Comparison of ENCODE assay signal across 1 cellular context in the genomic region with DNA sequence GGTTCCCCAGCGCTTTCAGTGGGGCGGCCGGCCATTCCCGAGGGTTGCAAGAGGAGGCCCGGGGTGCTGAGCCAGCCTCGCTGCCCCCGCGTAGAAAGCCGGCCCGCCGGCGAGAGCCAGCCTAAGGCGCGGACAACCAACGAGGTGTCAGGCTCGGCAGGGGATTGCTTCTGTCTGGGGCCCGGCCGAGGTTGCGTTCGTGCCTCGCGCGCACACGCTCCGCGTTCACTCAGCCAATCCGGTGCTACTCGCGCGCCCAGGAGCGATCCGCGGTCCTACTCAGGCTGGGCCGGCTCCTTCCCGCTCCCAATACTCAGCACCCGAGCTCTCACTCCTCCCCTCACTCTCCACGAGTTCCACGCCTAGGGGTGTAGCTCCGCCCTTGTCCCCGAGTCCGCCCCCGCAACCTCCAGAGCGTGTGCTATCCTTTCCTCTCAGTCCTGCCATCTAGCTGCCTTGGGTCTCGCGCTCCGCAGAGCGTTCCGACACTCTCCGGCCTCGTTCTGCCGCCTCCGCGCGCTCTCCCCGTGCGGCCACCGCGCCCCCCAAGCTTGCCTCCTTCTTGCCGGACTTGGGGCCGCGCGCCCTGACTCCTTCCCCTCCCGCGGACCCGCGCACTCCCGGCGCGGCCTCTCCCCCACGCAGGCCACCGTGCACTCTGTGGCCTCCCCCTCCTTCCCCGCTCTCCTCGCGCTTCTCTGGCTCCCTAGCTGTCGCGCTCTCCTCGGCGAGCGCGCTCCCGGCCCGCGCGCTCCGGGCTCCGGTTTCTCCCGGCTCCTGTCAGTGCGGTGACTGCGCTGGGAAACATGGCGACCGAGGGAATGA.
A peak's percentile ranks its signal among the peaks of the same experiment; 100 is the strongest.
TF ChIP-seq lines count a peak whose summit lies in the region.

A gene (plus strand): TSS at position 426 of the 825 bp plus-strand sequence.

TF ChIP-seq in HepG2, 621 proteins besides CTCF, POLR2A, EP300 and RAD21 (continued from another document and continues in another):
- TF ChIP-seq, protein P1, sequence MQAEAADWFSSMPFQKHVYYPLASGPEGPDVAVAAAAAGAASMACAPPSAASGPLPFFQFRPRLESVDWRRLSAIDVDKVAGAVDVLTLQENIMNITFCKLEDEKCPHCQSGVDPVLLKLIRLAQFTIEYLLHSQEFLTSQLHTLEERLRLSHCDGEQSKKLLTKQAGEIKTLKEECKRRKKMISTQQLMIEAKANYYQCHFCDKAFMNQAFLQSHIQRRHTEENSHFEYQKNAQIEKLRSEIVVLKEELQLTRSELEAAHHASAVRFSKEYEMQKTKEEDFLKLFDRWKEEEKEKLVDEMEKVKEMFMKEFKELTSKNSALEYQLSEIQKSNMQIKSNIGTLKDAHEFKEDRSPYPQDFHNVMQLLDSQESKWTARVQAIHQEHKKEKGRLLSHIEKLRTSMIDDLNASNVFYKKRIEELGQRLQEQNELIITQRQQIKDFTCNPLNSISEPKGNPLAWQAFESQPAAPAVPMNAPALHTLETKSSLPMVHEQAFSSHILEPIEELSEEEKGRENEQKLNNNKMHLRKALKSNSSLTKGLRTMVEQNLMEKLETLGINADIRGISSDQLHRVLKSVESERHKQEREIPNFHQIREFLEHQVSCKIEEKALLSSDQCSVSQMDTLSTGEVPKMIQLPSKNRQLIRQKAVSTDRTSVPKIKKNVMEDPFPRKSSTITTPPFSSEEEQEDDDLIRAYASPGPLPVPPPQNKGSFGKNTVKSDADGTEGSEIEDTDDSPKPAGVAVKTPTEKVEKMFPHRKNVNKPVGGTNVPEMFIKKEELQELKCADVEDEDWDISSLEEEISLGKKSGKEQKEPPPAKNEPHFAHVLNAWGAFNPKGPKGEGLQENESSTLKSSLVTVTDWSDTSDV (CRISPR knock-in tag; IDR thresholded peaks at IDR 0.05) = no peak
- TF ChIP-seq TBL1XR1 (IDR thresholded peaks at IDR 0.05; ENCODE audit: borderline replicate concordance, low read length, partially characterized antibody) = no peak
- TF ChIP-seq, protein P2, sequence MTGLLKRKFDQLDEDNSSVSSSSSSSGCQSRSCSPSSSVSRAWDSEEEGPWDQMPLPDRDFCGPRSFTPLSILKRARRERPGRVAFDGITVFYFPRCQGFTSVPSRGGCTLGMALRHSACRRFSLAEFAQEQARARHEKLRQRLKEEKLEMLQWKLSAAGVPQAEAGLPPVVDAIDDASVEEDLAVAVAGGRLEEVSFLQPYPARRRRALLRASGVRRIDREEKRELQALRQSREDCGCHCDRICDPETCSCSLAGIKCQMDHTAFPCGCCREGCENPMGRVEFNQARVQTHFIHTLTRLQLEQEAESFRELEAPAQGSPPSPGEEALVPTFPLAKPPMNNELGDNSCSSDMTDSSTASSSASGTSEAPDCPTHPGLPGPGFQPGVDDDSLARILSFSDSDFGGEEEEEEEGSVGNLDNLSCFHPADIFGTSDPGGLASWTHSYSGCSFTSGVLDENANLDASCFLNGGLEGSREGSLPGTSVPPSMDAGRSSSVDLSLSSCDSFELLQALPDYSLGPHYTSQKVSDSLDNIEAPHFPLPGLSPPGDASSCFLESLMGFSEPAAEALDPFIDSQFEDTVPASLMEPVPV (CRISPR knock-in tag; IDR thresholded peaks at IDR 0.05) = peak; percentile 76
- TF ChIP-seq ZNF274 (CRISPR knock-in tag; IDR thresholded peaks at IDR 0.05) = 0 out of 2 replicates have a peak, but pooled peaks have one; percentile 12
- no peak for TF ChIP-seq SNRNP70 (IDR thresholded peaks at IDR 0.05; ENCODE audit: low read depth, low read length)
- TF ChIP-seq, protein P3, sequence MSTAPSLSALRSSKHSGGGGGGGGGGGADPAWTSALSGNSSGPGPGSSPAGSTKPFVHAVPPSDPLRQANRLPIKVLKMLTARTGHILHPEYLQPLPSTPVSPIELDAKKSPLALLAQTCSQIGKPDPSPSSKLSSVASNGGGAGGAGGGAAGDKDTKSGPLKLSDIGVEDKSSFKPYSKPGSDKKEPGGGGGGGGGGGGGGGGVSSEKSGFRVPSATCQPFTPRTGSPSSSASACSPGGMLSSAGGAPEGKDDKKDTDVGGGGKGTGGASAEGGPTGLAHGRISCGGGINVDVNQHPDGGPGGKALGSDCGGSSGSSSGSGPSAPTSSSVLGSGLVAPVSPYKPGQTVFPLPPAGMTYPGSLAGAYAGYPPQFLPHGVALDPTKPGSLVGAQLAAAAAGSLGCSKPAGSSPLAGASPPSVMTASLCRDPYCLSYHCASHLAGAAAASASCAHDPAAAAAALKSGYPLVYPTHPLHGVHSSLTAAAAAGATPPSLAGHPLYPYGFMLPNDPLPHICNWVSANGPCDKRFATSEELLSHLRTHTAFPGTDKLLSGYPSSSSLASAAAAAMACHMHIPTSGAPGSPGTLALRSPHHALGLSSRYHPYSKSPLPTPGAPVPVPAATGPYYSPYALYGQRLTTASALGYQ (CRISPR knock-in tag; IDR thresholded peaks at IDR 0.05) = 0 out of 2 replicates have a peak, but pooled peaks have one; percentile 16
- TF ChIP-seq, protein P4, sequence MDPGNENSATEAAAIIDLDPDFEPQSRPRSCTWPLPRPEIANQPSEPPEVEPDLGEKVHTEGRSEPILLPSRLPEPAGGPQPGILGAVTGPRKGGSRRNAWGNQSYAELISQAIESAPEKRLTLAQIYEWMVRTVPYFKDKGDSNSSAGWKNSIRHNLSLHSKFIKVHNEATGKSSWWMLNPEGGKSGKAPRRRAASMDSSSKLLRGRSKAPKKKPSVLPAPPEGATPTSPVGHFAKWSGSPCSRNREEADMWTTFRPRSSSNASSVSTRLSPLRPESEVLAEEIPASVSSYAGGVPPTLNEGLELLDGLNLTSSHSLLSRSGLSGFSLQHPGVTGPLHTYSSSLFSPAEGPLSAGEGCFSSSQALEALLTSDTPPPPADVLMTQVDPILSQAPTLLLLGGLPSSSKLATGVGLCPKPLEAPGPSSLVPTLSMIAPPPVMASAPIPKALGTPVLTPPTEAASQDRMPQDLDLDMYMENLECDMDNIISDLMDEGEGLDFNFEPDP (CRISPR knock-in tag; conservative IDR thresholded peaks at IDR 0.05) = peak; percentile 88; the same call in 1 of the 2 replicates
- TF ChIP-seq, protein P5, sequence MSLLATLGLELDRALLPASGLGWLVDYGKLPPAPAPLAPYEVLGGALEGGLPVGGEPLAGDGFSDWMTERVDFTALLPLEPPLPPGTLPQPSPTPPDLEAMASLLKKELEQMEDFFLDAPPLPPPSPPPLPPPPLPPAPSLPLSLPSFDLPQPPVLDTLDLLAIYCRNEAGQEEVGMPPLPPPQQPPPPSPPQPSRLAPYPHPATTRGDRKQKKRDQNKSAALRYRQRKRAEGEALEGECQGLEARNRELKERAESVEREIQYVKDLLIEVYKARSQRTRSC (CRISPR knock-in tag; IDR thresholded peaks at IDR 0.05; ENCODE audit: low read depth) = no peak
- TF ChIP-seq ELF1 (CRISPR knock-in tag; IDR thresholded peaks at IDR 0.05) = peak; percentile 57; the same call in 1 of the 2 replicates
- TF ChIP-seq PHB2 (IDR thresholded peaks at IDR 0.05; ENCODE audit: partially characterized antibody) = no peak
- no peak; the same call in 1 of the 2 replicates for TF ChIP-seq MIXL1 (CRISPR knock-in tag; IDR thresholded peaks at IDR 0.05)
- no peak; the same call in none of the 2 replicates for TF ChIP-seq PITX1 (CRISPR knock-in tag; IDR thresholded peaks at IDR 0.05)
- TF ChIP-seq ZNF777 (CRISPR knock-in tag; IDR thresholded peaks at IDR 0.05) = peak; percentile 38
- no peak for TF ChIP-seq PLRG1 (conservative IDR thresholded peaks at IDR 0.05)
- no peak for TF ChIP-seq ZNF660 (CRISPR knock-in tag; IDR thresholded peaks at IDR 0.05; ENCODE audit: borderline replicate concordance, low read depth)
- no peak for TF ChIP-seq ZNF572 (CRISPR knock-in tag; IDR thresholded peaks at IDR 0.05)
- TF ChIP-seq, protein P6, sequence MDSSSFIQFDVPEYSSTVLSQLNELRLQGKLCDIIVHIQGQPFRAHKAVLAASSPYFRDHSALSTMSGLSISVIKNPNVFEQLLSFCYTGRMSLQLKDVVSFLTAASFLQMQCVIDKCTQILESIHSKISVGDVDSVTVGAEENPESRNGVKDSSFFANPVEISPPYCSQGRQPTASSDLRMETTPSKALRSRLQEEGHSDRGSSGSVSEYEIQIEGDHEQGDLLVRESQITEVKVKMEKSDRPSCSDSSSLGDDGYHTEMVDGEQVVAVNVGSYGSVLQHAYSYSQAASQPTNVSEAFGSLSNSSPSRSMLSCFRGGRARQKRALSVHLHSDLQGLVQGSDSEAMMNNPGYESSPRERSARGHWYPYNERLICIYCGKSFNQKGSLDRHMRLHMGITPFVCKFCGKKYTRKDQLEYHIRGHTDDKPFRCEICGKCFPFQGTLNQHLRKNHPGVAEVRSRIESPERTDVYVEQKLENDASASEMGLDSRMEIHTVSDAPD (CRISPR knock-in tag; IDR thresholded peaks at IDR 0.05) = peak; percentile 76; the same call in 1 of the 2 replicates
- TF ChIP-seq MED8 (CRISPR knock-in tag; IDR thresholded peaks at IDR 0.05; ENCODE audit: insufficient replicate concordance) = no peak
- TF ChIP-seq GABPA (IDR thresholded peaks at IDR 0.05; ENCODE audit: low read depth, low read length) = no peak
- no peak; the same call in 1 of the 2 replicates for TF ChIP-seq GABPA (CRISPR knock-in tag; IDR thresholded peaks at IDR 0.05; ENCODE audit: low read depth)
- TF ChIP-seq, protein P7, sequence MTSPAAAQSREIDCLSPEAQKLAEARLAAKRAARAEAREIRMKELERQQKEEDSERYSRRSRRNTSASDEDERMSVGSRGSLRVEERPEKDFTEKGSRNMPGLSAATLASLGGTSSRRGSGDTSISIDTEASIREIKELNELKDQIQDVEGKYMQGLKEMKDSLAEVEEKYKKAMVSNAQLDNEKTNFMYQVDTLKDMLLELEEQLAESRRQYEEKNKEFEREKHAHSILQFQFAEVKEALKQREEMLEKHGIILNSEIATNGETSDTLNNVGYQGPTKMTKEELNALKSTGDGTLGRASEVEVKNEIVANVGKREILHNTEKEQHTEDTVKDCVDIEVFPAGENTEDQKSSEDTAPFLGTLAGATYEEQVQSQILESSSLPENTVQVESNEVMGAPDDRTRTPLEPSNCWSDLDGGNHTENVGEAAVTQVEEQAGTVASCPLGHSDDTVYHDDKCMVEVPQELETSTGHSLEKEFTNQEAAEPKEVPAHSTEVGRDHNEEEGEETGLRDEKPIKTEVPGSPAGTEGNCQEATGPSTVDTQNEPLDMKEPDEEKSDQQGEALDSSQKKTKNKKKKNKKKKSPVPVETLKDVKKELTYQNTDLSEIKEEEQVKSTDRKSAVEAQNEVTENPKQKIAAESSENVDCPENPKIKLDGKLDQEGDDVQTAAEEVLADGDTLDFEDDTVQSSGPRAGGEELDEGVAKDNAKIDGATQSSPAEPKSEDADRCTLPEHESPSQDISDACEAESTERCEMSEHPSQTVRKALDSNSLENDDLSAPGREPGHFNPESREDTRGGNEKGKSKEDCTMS (CRISPR knock-in tag; conservative IDR thresholded peaks at IDR 0.05) = no peak
- TF ChIP-seq, protein P8, sequence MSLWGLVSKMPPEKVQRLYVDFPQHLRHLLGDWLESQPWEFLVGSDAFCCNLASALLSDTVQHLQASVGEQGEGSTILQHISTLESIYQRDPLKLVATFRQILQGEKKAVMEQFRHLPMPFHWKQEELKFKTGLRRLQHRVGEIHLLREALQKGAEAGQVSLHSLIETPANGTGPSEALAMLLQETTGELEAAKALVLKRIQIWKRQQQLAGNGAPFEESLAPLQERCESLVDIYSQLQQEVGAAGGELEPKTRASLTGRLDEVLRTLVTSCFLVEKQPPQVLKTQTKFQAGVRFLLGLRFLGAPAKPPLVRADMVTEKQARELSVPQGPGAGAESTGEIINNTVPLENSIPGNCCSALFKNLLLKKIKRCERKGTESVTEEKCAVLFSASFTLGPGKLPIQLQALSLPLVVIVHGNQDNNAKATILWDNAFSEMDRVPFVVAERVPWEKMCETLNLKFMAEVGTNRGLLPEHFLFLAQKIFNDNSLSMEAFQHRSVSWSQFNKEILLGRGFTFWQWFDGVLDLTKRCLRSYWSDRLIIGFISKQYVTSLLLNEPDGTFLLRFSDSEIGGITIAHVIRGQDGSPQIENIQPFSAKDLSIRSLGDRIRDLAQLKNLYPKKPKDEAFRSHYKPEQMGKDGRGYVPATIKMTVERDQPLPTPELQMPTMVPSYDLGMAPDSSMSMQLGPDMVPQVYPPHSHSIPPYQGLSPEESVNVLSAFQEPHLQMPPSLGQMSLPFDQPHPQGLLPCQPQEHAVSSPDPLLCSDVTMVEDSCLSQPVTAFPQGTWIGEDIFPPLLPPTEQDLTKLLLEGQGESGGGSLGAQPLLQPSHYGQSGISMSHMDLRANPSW (CRISPR knock-in tag; IDR thresholded peaks at IDR 0.05; ENCODE audit: borderline replicate concordance) = peak; percentile 91; the same call in 1 of the 2 replicates
- TF ChIP-seq, protein P9, sequence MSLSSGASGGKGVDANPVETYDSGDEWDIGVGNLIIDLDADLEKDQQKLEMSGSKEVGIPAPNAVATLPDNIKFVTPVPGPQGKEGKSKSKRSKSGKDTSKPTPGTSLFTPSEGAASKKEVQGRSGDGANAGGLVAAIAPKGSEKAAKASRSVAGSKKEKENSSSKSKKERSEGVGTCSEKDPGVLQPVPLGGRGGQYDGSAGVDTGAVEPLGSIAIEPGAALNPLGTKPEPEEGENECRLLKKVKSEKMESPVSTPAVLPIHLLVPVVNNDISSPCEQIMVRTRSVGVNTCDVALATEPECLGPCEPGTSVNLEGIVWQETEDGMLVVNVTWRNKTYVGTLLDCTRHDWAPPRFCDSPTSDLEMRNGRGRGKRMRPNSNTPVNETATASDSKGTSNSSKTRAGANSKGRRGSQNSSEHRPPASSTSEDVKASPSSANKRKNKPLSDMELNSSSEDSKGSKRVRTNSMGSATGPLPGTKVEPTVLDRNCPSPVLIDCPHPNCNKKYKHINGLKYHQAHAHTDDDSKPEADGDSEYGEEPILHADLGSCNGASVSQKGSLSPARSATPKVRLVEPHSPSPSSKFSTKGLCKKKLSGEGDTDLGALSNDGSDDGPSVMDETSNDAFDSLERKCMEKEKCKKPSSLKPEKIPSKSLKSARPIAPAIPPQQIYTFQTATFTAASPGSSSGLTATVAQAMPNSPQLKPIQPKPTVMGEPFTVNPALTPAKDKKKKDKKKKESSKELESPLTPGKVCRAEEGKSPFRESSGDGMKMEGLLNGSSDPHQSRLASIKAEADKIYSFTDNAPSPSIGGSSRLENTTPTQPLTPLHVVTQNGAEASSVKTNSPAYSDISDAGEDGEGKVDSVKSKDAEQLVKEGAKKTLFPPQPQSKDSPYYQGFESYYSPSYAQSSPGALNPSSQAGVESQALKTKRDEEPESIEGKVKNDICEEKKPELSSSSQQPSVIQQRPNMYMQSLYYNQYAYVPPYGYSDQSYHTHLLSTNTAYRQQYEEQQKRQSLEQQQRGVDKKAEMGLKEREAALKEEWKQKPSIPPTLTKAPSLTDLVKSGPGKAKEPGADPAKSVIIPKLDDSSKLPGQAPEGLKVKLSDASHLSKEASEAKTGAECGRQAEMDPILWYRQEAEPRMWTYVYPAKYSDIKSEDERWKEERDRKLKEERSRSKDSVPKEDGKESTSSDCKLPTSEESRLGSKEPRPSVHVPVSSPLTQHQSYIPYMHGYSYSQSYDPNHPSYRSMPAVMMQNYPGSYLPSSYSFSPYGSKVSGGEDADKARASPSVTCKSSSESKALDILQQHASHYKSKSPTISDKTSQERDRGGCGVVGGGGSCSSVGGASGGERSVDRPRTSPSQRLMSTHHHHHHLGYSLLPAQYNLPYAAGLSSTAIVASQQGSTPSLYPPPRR (CRISPR knock-in tag; IDR thresholded peaks at IDR 0.05; ENCODE audit: borderline replicate concordance) = no peak
- TF ChIP-seq, protein P10, sequence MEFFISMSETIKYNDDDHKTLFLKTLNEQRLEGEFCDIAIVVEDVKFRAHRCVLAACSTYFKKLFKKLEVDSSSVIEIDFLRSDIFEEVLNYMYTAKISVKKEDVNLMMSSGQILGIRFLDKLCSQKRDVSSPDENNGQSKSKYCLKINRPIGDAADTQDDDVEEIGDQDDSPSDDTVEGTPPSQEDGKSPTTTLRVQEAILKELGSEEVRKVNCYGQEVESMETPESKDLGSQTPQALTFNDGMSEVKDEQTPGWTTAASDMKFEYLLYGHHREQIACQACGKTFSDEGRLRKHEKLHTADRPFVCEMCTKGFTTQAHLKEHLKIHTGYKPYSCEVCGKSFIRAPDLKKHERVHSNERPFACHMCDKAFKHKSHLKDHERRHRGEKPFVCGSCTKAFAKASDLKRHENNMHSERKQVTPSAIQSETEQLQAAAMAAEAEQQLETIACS (CRISPR knock-in tag; IDR thresholded peaks at IDR 0.05) = peak; percentile 91
- no peak for TF ChIP-seq DNMT3B (CRISPR knock-in tag; conservative IDR thresholded peaks at IDR 0.05)
- 0 out of 2 replicates have a peak, but pooled peaks have one; percentile 39 for TF ChIP-seq ZNF569 (CRISPR knock-in tag; IDR thresholded peaks at IDR 0.05; ENCODE audit: borderline replicate concordance)
- TF ChIP-seq RFX3 (CRISPR knock-in tag; IDR thresholded peaks at IDR 0.05) = no peak
